Comparison of ENCODE assay signal across 11 cellular contexts in the genomic region with DNA sequence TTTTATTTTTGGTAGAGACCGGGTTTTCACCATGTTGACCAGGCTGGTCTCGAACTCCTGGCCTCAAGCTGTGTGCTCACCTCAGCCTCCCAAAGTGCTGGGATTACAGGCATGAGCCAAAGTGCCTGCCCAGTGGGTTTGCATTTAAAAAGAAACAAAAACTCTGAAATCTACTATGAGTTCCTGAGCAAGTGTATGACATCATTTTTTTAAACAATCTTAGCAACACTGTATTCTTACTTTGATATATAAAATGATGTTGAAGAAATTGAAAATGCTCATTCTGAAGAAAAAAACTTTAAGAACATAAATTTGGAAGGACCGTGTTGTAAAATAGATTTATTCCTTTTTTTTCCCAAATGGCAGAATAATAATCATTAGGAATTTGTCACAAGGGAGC.
"Had no signal": no experiment of that assay in that cellular context is flagged by ENCODE, and none has a peak within 500 bp of the region (broad histone marks: within the 10 kb centered on the region; RNA-seq: fewer than 3 reads in every experiment).

No MANE protein-coding gene starts in this region.

- H3K4me2 ChIP-seq: GM23338 had no signal

- H3K27ac ChIP-seq: GM23248 had no signal

- H2AFZ ChIP-seq: GM23248, GM23338 had no signal

- H3K36me3 ChIP-seq: HAP-1 had no signal

- DNase-seq: GM23248, GOT3, H7, H9, HCEC 1CT, HFFc6 had no signal

- H3K9me3 ChIP-seq: HAP-1 had no signal

- ATAC-seq: GM23338, HCT116 had no signal

- H3K9ac ChIP-seq: GM23248 had no signal

- H3K4me3 ChIP-seq: GM23248, GM23338, HAP-1 had no signal

- H3K4me1 ChIP-seq: HAP-1 had no signal

- FAIRE-seq: H1, H54 had no signal
